30 cellular contexts compared by ENCODE assay signal in genomic region chr4:74822603-74823002, GRCh38. TPM values are rescaled to one million over a fixed set of nuclear protein-coding genes. Genes with fewer than 3 reads are reported as not detected.
"Had no signal": no experiment of that assay in that cellular context is flagged by ENCODE, and none has a peak within 500 bp of the region (broad histone marks: within the 10 kb centered on the region; RNA-seq: fewer than 3 reads in every experiment).

No MANE protein-coding gene starts in this region.

- H3K27ac ChIP-seq: adrenal gland, body of pancreas, cardiac muscle cell, colonic mucosa had no signal

- H3K27me3 ChIP-seq: adrenal gland, body of pancreas, cardiac muscle cell, colonic mucosa had no signal

- H3K36me3 ChIP-seq: adrenal gland, cardiac muscle cell, colonic mucosa had no signal

- H3K4me1 ChIP-seq: adrenal gland, body of pancreas, colonic mucosa had no signal

- DNase-seq: activated CD4-positive, alpha-beta memory T cell treated with anti-CD3 and anti-CD28 coated beads for 36 hours; activated CD4-positive, alpha-beta T cell treated with anti-CD3 and anti-CD28 coated beads for 36 hours; activated CD4-positive, alpha-beta T cell treated with anti-CD3 and anti-CD28 coated beads, Interleukin-2, amount 10 ng/mL, durations not matched to agents 24 days and 14 days; activated CD4-positive, CD25-positive, alpha-beta regulatory T cell; activated CD4-positive, CD25-positive, alpha-beta regulatory T cell treated with anti-CD3 and anti-CD28 coated beads, Interleukin-2, amount 50 U/mL, for 72 hours; activated CD8-positive, alpha-beta memory T cell treated with anti-CD3 and anti-CD28 coated beads, Interleukin-2, amount 10 ng/mL, durations not matched to agents 7 days and 5 days; activated CD8-positive, alpha-beta memory T cell treated with anti-CD3 and anti-CD28 coated beads, Interleukin-2, amount 50 U/mL, for 4 hours; activated CD8-positive, alpha-beta T cell treated with anti-CD3 and anti-CD28 coated beads, Interleukin-2, amount 10 ng/mL, durations not matched to agents 7 days and 5 days; activated effector memory CD4-positive, alpha-beta T cell treated with anti-CD3 and anti-CD28 coated beads, Interleukin-2, amount 50 U/mL, for 16 hours; activated naive CD4-positive, alpha-beta T cell treated with anti-CD3 and anti-CD28 coated beads for 36 hours; activated naive CD8-positive, alpha-beta T cell treated with anti-CD3 and anti-CD28 coated beads for 36 hours; activated naive CD8-positive, alpha-beta T cell treated with anti-CD3 and anti-CD28 coated beads, Interleukin-2, amount 50 U/mL, for 24 hours; activated T-cell treated with anti-CD3 and anti-CD28 coated beads, Interleukin-2, amount 50 U/mL, for 24 hours; adrenal gland; amygdala; aorta; body of pancreas; central memory CD4-positive, alpha-beta T cell; cerebellar nuclear complex; colonic mucosa; effector CD8-positive, alpha-beta T cell; foreskin fibroblast; head of caudate nucleus; hippocampal formation; T-helper 2 cell had no signal

- H3K4me3 ChIP-seq: adrenal gland, body of pancreas, cardiac muscle cell, colonic mucosa had no signal

- H3K9me3 ChIP-seq: adrenal gland, body of pancreas, colonic mucosa had no signal

RNA-seq across cellular contexts. Expression of gene BTC, which starts 28.3 kb away (rescaled TPM):
- total RNA-seq: activated CD4-positive, alpha-beta memory T cell treated with anti-CD3 and anti-CD28 coated beads for 36 hours; activated CD4-positive, alpha-beta T cell treated with anti-CD3 and anti-CD28 coated beads for 36 hours; activated CD4-positive, alpha-beta T cell treated with anti-CD3 and anti-CD28 coated beads, Interleukin-2, amount 10 ng/mL, durations not matched to agents 24 days and 14 days; activated CD8-positive, alpha-beta memory T cell treated with anti-CD3 and anti-CD28 coated beads for 36 hours; activated CD8-positive, alpha-beta memory T cell treated with anti-CD3 and anti-CD28 coated beads, Interleukin-2, amount 10 ng/mL, durations not matched to agents 7 days and 5 days; activated CD8-positive, alpha-beta T cell treated with anti-CD3 and anti-CD28 coated beads, Interleukin-2, amount 10 ng/mL, durations not matched to agents 7 days and 5 days; activated naive CD4-positive, alpha-beta T cell treated with anti-CD3 and anti-CD28 coated beads for 36 hours; activated naive CD8-positive, alpha-beta T cell treated with anti-CD3 and anti-CD28 coated beads for 36 hours; activated T-helper 17 cell treated with anti-CD3 and anti-CD28 coated beads, Interleukin-2, amount 50 U/mL, for 72 hours; cardiac muscle cell; dermis microvascular lymphatic vessel endothelial cell; frontal cortex had no signal
